In the genomic region with DNA sequence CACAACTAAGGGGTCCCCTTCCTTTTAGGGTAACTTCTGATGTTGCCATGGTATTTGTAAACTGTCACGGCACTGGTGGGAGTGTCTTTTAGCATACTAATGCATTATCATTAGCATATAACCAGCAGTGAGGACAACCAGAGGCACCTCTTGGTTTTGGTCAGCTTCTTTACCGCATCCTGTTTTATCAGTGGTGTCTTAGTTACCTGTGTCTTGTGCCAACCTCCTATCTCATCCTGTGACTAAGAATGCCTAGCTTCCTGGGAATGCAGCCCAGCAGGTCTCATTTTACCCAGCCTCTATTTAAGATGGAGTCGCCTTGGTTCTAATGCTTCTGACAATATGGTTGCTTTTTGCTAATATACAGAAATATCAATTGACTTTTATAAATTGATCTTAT, we compare ENCODE assay signal across 21 cellular contexts.
"Had no signal": no experiment of that assay in that cellular context is flagged by ENCODE, and none has a peak within 500 bp of the region (broad histone marks: within the 10 kb centered on the region; RNA-seq: fewer than 3 reads in every experiment).

No MANE protein-coding gene starts in this region.

- ATAC-seq: gastroesophageal sphincter, left ventricle myocardium superior, natural killer cell, T-helper 17 cell had no signal

- H3K4me1 Mint-ChIP-seq: activated B cell treated with CpG ODN at 0.5 μM for 24 hours; activated naive CD4-positive, alpha-beta T cell treated with anti-CD3 and anti-CD28 coated beads, Interleukin-2, amount 10 ng/mL, durations not matched to agents 7 days and 5 days had no signal

- H3K27ac ChIP-seq: ascending aorta, gastroesophageal sphincter, neutrophil, parathyroid adenoma, sigmoid colon, spleen, tibial artery, uterus had no signal

- H3K36me3 Mint-ChIP-seq: activated naive CD4-positive, alpha-beta T cell treated with anti-CD3 and anti-CD28 coated beads, Interleukin-2, amount 10 ng/mL, durations not matched to agents 7 days and 5 days; natural killer cell had no signal

- H3K27me3 Mint-ChIP-seq: activated B cell treated with CpG ODN at 0.5 μM for 24 hours; activated naive CD4-positive, alpha-beta T cell treated with anti-CD3 and anti-CD28 coated beads, Interleukin-2, amount 10 ng/mL, durations not matched to agents 7 days and 5 days; T-helper 17 cell had no signal

- H3K4me3 ChIP-seq: ascending aorta, gastroesophageal sphincter, sigmoid colon, spleen, tibial artery, uterus had no signal

- H3K27me3 ChIP-seq: ascending aorta, gastroesophageal sphincter, neutrophil, sigmoid colon, spleen, tibial artery, uterus had no signal

- H3K4me3 Mint-ChIP-seq: activated B cell treated with CpG ODN at 0.5 μM for 24 hours; activated naive CD4-positive, alpha-beta T cell treated with anti-CD3 and anti-CD28 coated beads, Interleukin-2, amount 10 ng/mL, durations not matched to agents 7 days and 5 days; natural killer cell; T-helper 17 cell had no signal

- H3K9me3 ChIP-seq: ascending aorta, gastroesophageal sphincter, neutrophil, sigmoid colon, spleen, tibial artery, uterus had no signal

- H2AFZ ChIP-seq: parathyroid adenoma had no signal

- H3K36me3 ChIP-seq: neutrophil, sigmoid colon, uterus had no signal

- H3K4me1 ChIP-seq: ascending aorta, gastroesophageal sphincter, parathyroid adenoma, sigmoid colon, spleen, tibial artery, uterus had no signal

- H3K27ac Mint-ChIP-seq: activated B cell treated with CpG ODN at 0.5 μM for 24 hours; activated naive CD4-positive, alpha-beta T cell treated with anti-CD3 and anti-CD28 coated beads, Interleukin-2, amount 10 ng/mL, durations not matched to agents 7 days and 5 days; activated T-helper 2 cell treated with anti-CD3 and anti-CD28 coated beads, Interferon-gamma antibody, Interleukin-2, Interleukin-4, amounts not matched to agents 10 μg/mL and 5 μg/mL and 100 μg/mL, durations not matched to agents 14 hours and 24 hours and 36 hours; natural killer cell; T-helper 17 cell had no signal

- DNase-seq: activated B cell treated with CpG ODN at 0.5 μM for 24 hours; activated CD4-positive, alpha-beta T cell treated with anti-CD3 and anti-CD28 coated beads for 48 hours; activated CD8-positive, alpha-beta memory T cell treated with anti-CD3 and anti-CD28 coated beads for 24 hours; activated naive CD4-positive, alpha-beta T cell treated with anti-CD3 and anti-CD28 coated beads, Interleukin-2, amount 10 ng/mL, durations not matched to agents 7 days and 5 days; activated T-cell treated with anti-CD3 and anti-CD28 coated beads for 4 hours; dermis blood vessel endothelial cell; erythroblast; islet precursor cell; left ventricle myocardium superior; mesenchymal stem cell; natural killer cell; sigmoid colon; spleen; T-helper 17 cell; tibial artery; uterus had no signal

- H3K9ac ChIP-seq: parathyroid adenoma had no signal

- H3K9me3 Mint-ChIP-seq: activated B cell treated with CpG ODN at 0.5 μM for 24 hours; activated naive CD4-positive, alpha-beta T cell treated with anti-CD3 and anti-CD28 coated beads, Interleukin-2, amount 10 ng/mL, durations not matched to agents 7 days and 5 days; activated T-helper 2 cell treated with anti-CD3 and anti-CD28 coated beads, Interferon-gamma antibody, Interleukin-2, Interleukin-4, amounts not matched to agents 10 μg/mL and 5 μg/mL and 100 μg/mL, durations not matched to agents 14 hours and 24 hours and 36 hours; natural killer cell had no signal
